ENCODE assay signal across 8 cellular contexts in the genomic region with DNA sequence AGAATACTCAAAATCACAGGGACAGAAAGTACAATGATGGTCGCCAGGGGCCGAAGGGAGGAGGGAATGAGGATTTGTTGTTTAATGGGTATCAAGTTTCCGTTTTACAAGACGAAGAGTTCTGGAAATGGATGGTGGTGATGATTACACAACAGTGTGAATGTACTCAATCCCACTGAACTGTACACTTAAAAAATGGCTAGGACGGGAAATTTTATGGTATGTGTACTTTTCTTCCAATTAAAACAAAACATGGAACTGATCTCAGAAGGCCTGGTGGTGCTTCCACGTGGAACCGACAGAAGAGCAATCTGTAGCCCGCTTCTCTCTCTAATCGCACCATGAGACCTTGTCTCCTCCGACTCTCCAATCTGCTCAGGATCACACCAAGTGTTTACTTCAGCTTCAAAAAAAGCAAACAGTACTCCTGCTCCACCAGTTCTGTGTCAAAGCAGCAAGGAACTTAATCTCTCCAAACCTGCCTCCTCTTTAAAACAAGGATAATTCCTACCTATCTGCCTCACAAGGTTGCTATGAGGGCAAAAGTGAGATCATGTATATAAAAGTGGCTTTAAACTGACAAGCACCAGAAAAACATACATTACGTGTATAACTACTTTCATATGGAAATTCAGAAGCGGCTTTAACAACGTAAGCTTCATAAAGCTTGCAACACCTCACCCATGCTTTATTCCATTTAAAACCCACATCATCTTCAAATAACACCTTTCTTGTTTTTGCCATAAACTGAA.
DNase-seq lines count a peak whose midpoint lies in the region; ATAC-seq and TF ChIP-seq lines count a peak whose summit lies in the region.

No MANE protein-coding gene starts in this region.

- H3K27me3 Mint-ChIP-seq in stimulated activated naive CD8-positive, alpha-beta T cell treated with anti-CD3 and anti-CD28 coated beads, Interleukin-15, Interleukin-2, amounts not matched to agents 100 ng/mL and 50 ng/mL, for 24 hours = no peaks in the 10 kb centered on the region
- H3K27me3 Mint-ChIP-seq in nephron progenitor cell (ENCODE audit: low read depth, poor library complexity) = no peaks in the 10 kb centered on the region

- peaks cover 0 to 8% of the 10 kb centered on the region in 2 donors for H3K4me1 ChIP-seq in duodenal mucosa (ENCODE audit: control insufficient read depth in 1 of 2, insufficient read depth in 2 of 2, low read length in 2 of 2)

- peak overlapping the region; percentile 91 to 97 for H3K4me3 ChIP-seq in duodenal mucosa (ENCODE audit: low read depth in 1 of 2, low read length in 2 of 2)

- no peak overlapping the region for H3K27ac ChIP-seq in duodenal mucosa (ENCODE audit: low read depth, low read length)

- DNase-seq in stimulated activated naive CD8-positive, alpha-beta T cell treated with anti-CD3 and anti-CD28 coated beads, Interleukin-15, Interleukin-2, amounts not matched to agents 100 U/mL and 50 U/mL, for 24 hours = no peak
- DNase-seq in OCI-M1 (lab: John Stamatoyannopoulos, UW) = peak; percentile 75
- DNase-seq in nephron progenitor cell = peak; percentile 14
- no peak for DNase-seq in Ammon's horn (ENCODE audit: low spot score)
- DNase-seq in T1000 (lab: John Stamatoyannopoulos, UW) = no peak

- no peak for TF ChIP-seq CTCF in nephron progenitor cell (IDR thresholded peaks at IDR 0.05)

- H3K9ac ChIP-seq in duodenal mucosa (ENCODE audit: low read depth in 1 of 2, low read length in 2 of 2) = peak overlapping the region; percentile 13 to 63

- no peaks in the 10 kb centered on the region for H3K36me3 ChIP-seq in duodenal mucosa (ENCODE audit: control insufficient read depth in 1 of 2, insufficient read depth in 2 of 2, low read length in 2 of 2)

- no peaks in the 10 kb centered on the region for H3K9me3 ChIP-seq in duodenal mucosa (ENCODE audit: control insufficient read depth in 1 of 2, low read length in 2 of 2)

- H3K4me3 Mint-ChIP-seq in stimulated activated naive CD8-positive, alpha-beta T cell treated with anti-CD3 and anti-CD28 coated beads, Interleukin-15, Interleukin-2, amounts not matched to agents 100 ng/mL and 50 ng/mL, for 24 hours = peak overlapping the region; percentile 85
- H3K4me3 Mint-ChIP-seq in nephron progenitor cell = peak overlapping the region; percentile 82

- H3K36me3 Mint-ChIP-seq in stimulated activated naive CD8-positive, alpha-beta T cell treated with anti-CD3 and anti-CD28 coated beads, Interleukin-15, Interleukin-2, amounts not matched to agents 100 ng/mL and 50 ng/mL, for 24 hours (ENCODE audit: low read depth) = peaks cover 17% of the 10 kb centered on the region
- H3K36me3 Mint-ChIP-seq in nephron progenitor cell (ENCODE audit: low read depth) = peaks cover 12% of the 10 kb centered on the region

- H3K9me3 Mint-ChIP-seq in stimulated activated naive CD8-positive, alpha-beta T cell treated with anti-CD3 and anti-CD28 coated beads, Interleukin-15, Interleukin-2, amounts not matched to agents 100 ng/mL and 50 ng/mL, for 24 hours = no peaks in the 10 kb centered on the region
- no peaks in the 10 kb centered on the region for H3K9me3 Mint-ChIP-seq in nephron progenitor cell

- peaks cover 48% of the 10 kb centered on the region for H3K4me1 Mint-ChIP-seq in stimulated activated naive CD8-positive, alpha-beta T cell treated with anti-CD3 and anti-CD28 coated beads, Interleukin-15, Interleukin-2, amounts not matched to agents 100 ng/mL and 50 ng/mL, for 24 hours (ENCODE audit: low read depth)
- H3K4me1 Mint-ChIP-seq in nephron progenitor cell = peaks cover 32% of the 10 kb centered on the region

- no peaks in the 10 kb centered on the region for H3K27me3 ChIP-seq in duodenal mucosa (ENCODE audit: control insufficient read depth in 1 of 2, insufficient read depth in 2 of 2, low read length in 2 of 2)

- H3K27ac Mint-ChIP-seq in stimulated activated naive CD8-positive, alpha-beta T cell treated with anti-CD3 and anti-CD28 coated beads, Interleukin-15, Interleukin-2, amounts not matched to agents 100 ng/mL and 50 ng/mL, for 24 hours = peak overlapping the region; percentile 87
- H3K27ac Mint-ChIP-seq in nephron progenitor cell = peak overlapping the region; percentile 97

- no peak for ATAC-seq in stimulated activated naive CD8-positive, alpha-beta T cell treated with anti-CD3 and anti-CD28 coated beads, Interleukin-15, Interleukin-2, amounts not matched to agents 100 U/mL and 50 U/mL, for 24 hours
- ATAC-seq in HG03521 (IDR thresholded peaks at IDR 0.05; ENCODE audit: unreplicated experiment) = no peak

Comparison
In these comparisons a context has a peak if more than half of its experiments do, and no peak if none do; other contexts are left out.
1. DNase-seq: peak in OCI-M1 (single experiment) and nephron progenitor cell (single experiment); none in stimulated activated naive CD8-positive, alpha-beta T cell treated with anti-CD3 and anti-CD28 coated beads, Interleukin-15, Interleukin-2, amounts not matched to agents 100 U/mL and 50 U/mL, for 24 hours (single experiment), Ammon's horn (single experiment) and T1000 (single experiment).